31 cellular contexts compared by ENCODE assay signal in the genomic region with DNA sequence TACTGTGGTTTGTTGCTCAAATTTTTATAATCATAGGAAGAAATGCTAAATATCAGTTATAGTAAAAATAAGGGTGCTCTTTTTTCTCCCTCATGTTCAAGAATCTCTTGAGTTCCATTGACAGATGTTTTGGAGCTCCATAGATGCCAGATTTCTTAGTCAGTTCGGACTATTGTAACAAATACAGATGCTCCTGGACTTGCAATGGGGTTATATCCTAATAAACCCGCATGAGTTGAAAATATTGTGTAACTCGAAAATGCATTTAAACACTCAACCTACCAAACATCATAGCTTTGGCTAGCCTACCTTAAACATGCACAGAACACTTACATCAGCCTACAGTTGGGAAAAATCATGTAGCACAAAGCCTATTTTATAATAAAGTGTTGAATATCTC.
"Had no signal": no experiment of that assay in that cellular context is flagged by ENCODE, and none has a peak within 500 bp of the region (broad histone marks: within the 10 kb centered on the region; RNA-seq: fewer than 3 reads in every experiment).

No MANE protein-coding gene starts in this region.

- H3K4me1 ChIP-seq: breast epithelium, colonic mucosa had no signal

- H3K9me3 ChIP-seq: adrenal gland, breast epithelium, colonic mucosa, gastrocnemius medialis had no signal

- H3K4me3 ChIP-seq: adrenal gland, breast epithelium, cardiac muscle cell, colonic mucosa, dorsolateral prefrontal cortex, gastrocnemius medialis had no signal

- H3K36me3 ChIP-seq: adrenal gland, breast epithelium, cardiac muscle cell, colonic mucosa, gastrocnemius medialis, WERI-Rb-1 had no signal

- H3K27ac ChIP-seq: adrenal gland, breast epithelium, cardiac muscle cell, colonic mucosa, foreskin keratinocyte, gastrocnemius medialis, WERI-Rb-1 had no signal

- H3K27me3 ChIP-seq: adrenal gland, breast epithelium, cardiac muscle cell, colonic mucosa, dorsolateral prefrontal cortex, foreskin keratinocyte, gastrocnemius medialis had no signal

- DNase-seq: activated B cell treated with CpG ODN at 0.5 μM for 24 hours; activated CD4-positive, alpha-beta T cell treated with anti-CD3 and anti-CD28 coated beads for 48 hours; activated CD4-positive, alpha-beta T cell treated with anti-CD3 and anti-CD28 coated beads, Interleukin-2, amount 50 U/mL, for 1 hour; activated CD4-positive, alpha-beta T cell treated with anti-CD3 and anti-CD28 coated beads, Interleukin-2, amount 50 U/mL, for 48 hours; activated CD8-positive, alpha-beta memory T cell treated with anti-CD3 and anti-CD28 coated beads for 24 hours; activated CD8-positive, alpha-beta T cell treated with anti-CD3 and anti-CD28 coated beads for 36 hours; activated effector memory CD4-positive, alpha-beta T cell treated with Interleukin-2 at 50 U/mL for 16 hours; activated naive CD4-positive, alpha-beta T cell treated with anti-CD3 and anti-CD28 coated beads for 36 hours; activated naive CD8-positive, alpha-beta T cell treated with anti-CD3 and anti-CD28 coated beads for 36 hours; activated naive CD8-positive, alpha-beta T cell treated with anti-CD3 and anti-CD28 coated beads, Interleukin-2, amount 50 U/mL, for 24 hours; activated T-cell treated with anti-CD3 and anti-CD28 coated beads, Interleukin-2, amount 50 U/mL, for 4 hours; adrenal gland; amygdala; aorta; central memory CD4-positive, alpha-beta T cell; cerebellar nuclear complex; colonic mucosa; dorsolateral prefrontal cortex; effector memory CD4-positive, alpha-beta T cell; foreskin keratinocyte; gastrocnemius medialis; glutamatergic neuron; T-helper 1 cell; T-helper 17 cell; T1000; WERI-Rb-1 had no signal

- ATAC-seq: activated CD4-positive, CD25-positive, alpha-beta regulatory T cell treated with anti-CD3 and anti-CD28 coated beads, Interleukin-2, amount 50 U/mL, for 24 hours; activated CD8-positive, alpha-beta T cell treated with anti-CD3 and anti-CD28 coated beads for 36 hours; activated naive CD8-positive, alpha-beta T cell treated with anti-CD3 and anti-CD28 coated beads, Interleukin-2, amount 50 U/mL, for 24 hours; activated T-cell treated with anti-CD3 and anti-CD28 coated beads, Interleukin-2, amount 50 U/mL, for 4 hours; activated T-helper 17 cell treated with anti-CD3 and anti-CD28 coated beads, Interleukin-2, amount 50 U/mL, for 72 hours; esophagus mucosa; foreskin keratinocyte; gastrocnemius medialis; T-helper 17 cell had no signal
